ENCODE assay signal across 8 cellular contexts in the genomic region with DNA sequence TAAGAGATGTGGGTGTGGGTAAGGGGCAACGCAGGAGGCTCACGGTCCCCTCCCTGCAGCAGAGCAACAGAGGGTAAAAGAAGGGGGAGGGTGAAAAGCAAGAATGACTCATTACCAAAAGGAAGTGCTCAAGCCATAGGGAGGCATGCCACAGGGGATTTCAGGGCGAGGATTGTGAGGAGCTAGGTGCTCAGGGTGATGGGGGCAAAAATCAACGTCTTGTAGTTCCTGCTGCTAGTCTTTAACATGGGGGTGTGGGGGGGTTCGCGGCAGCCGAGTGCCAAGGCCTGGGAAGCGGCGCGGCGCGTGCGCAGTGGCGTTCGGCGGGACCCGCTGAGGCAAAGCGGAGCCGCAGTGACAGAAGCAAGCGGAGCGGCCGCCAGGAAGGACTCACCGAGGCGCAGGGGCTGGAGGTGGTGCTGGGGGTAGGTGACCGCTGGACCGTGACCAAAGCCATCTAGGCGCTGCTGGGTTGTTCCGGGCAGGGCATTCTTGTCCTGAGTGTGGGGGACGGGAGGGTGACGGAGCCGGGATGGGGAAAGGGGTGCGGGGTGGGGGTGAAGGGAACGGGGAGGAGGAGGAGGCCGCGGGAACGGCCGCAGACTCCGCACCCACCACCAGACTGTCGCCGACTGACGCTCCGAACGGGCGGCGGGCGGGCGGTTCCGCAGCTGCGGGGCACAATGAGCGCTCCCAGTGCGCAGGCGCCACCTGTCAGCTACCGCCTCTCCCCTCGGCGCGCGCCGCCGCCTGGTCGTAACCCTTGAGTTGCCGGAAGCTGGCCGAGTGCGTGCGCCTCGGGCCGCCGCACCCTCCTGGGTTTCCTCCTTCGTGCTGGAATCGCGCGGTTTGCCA. TPM values are rescaled to one million over a fixed set of nuclear protein-coding genes. Genes with fewer than 3 reads are reported as not detected.
DNase-seq lines count a peak whose midpoint lies in the region; ATAC-seq, FAIRE-seq and TF ChIP-seq lines count a peak whose summit lies in the region.

A gene with protein sequence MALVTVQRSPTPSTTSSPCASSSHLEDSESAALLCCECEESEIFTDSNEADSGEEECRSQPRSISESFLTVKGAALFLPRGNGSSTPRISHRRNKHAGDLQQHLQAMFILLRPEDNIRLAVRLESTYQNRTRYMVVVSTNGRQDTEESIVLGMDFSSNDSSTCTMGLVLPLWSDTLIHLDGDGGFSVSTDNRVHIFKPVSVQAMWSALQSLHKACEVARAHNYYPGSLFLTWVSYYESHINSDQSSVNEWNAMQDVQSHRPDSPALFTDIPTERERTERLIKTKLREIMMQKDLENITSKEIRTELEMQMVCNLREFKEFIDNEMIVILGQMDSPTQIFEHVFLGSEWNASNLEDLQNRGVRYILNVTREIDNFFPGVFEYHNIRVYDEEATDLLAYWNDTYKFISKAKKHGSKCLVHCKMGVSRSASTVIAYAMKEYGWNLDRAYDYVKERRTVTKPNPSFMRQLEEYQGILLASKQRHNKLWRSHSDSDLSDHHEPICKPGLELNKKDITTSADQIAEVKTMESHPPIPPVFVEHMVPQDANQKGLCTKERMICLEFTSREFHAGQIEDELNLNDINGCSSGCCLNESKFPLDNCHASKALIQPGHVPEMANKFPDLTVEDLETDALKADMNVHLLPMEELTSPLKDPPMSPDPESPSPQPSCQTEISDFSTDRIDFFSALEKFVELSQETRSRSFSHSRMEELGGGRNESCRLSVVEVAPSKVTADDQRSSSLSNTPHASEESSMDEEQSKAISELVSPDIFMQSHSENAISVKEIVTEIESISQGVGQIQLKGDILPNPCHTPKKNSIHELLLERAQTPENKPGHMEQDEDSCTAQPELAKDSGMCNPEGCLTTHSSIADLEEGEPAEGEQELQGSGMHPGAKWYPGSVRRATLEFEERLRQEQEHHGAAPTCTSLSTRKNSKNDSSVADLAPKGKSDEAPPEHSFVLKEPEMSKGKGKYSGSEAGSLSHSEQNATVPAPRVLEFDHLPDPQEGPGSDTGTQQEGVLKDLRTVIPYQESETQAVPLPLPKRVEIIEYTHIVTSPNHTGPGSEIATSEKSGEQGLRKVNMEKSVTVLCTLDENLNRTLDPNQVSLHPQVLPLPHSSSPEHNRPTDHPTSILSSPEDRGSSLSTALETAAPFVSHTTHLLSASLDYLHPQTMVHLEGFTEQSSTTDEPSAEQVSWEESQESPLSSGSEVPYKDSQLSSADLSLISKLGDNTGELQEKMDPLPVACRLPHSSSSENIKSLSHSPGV (N-terminal part only) (minus strand): TSS at position 685 of the 855 bp plus-strand sequence. CDS start 228 bp downstream, at position 457.

- H3K4me3 ChIP-seq in AG04449 (ENCODE audit: low read depth, low read length): peak within 1 kb of the TSS; percentile 97
- peak within 1 kb of the TSS; percentile 89 to 97 for H3K4me3 ChIP-seq in kidney (ENCODE audit: low read length in 2 of 2)

- peak within 1 kb of the TSS; percentile 68 to 74 for H3K9ac ChIP-seq in kidney (ENCODE audit: low read length in 2 of 2)

- POLR2A ChIA-PET in AG04449 (lab: Yijun Ruan, JAX): interaction anchor here (1.0 to 1.1 kb wide), 3 partner anchors 121 to 290 kb away, joined by 3 to 4 read pairs (median 4); no protein-coding TSS in a partner anchor

- H3K9me3 ChIP-seq in kidney (ENCODE audit: control insufficient read depth in 1 of 2, low read length in 2 of 2): no peaks in the 10 kb centered on the region

- in situ Hi-C loops in GM18951 (cut with MboI; ENCODE audit: low sequenced_read_pairs, unreplicated experiment): loop anchor here (5.0 to 10.0 kb wide), 2 partner anchors 127 to 295 kb away; no protein-coding TSS in a partner anchor

- intact Hi-C loops in kidney (cut with DNase I): loop anchor here (5.0 kb wide), 1 partner anchor 122 kb away; no protein-coding TSS in a partner anchor

- peak; percentile 56 for ATAC-seq in HG03196 (IDR thresholded peaks at IDR 0.05; ENCODE audit: unreplicated experiment)
- ATAC-seq in activated CD4-positive, CD25-positive, alpha-beta regulatory T cell treated with anti-CD3 and anti-CD28 coated beads, Interleukin-2, amount 50 U/mL, for 24 hours: peak; percentile 74 to 79

- TF ChIP-seq POLR2A in GM18951 (IDR thresholded peaks at IDR 0.05; ENCODE audit: extremely low read depth, insufficient read depth, insufficient read length): peak; percentile 78

- H3K4me1 ChIP-seq in kidney (ENCODE audit: control insufficient read depth in 1 of 2, insufficient read depth in 1 of 2, low read depth in 1 of 2, low read length in 2 of 2): peaks cover 6 to 12% of the 10 kb centered on the region in 2 donors

- TF ChIP-seq CTCF in AG04449 (IDR thresholded peaks at IDR 0.05; ENCODE audit: insufficient read depth, low read length, missing control alignments): peak; percentile 29
- no peak for TF ChIP-seq CTCF in kidney (IDR thresholded peaks at IDR 0.05; ENCODE audit: borderline replicate concordance, extremely low read depth, insufficient read depth)

- FAIRE-seq in kidney (lab: Jason Lieb, UNC): no peak

- peak within 1 kb of the TSS; percentile 68 to 92 for H3K27ac ChIP-seq in kidney (ENCODE audit: low read depth in 2 of 2, low read length in 2 of 2)

- H3K36me3 ChIP-seq in kidney (ENCODE audit: control insufficient read depth in 1 of 2, insufficient read depth in 2 of 2, low read length in 2 of 2): no peaks in the 10 kb centered on the region

- CTCF ChIA-PET in AG04449 (lab: Yijun Ruan, JAX): interaction anchor here (0.8 to 11.8 kb wide), 31 partner anchors 10 to 356 kb away, joined by 3 to 470 read pairs (median 9); a partner anchor contains a TSS

- no peak for DNase-seq in AG04449 (ENCODE audit: low read depth, low spot score)
- peak; percentile 78 for DNase-seq in NCI-H446 treated with DMSO at 0.1 percent for 48 hours (lab: John Stamatoyannopoulos, UW)
- DNase-seq in central memory CD4-positive, alpha-beta T cell: peak; percentile 84
- DNase-seq in kidney: peak; percentile 95
- peak; percentile 94 for DNase-seq in stimulated activated CD4-positive, alpha-beta T cell treated with anti-CD3 and anti-CD28 coated beads, Interleukin-15, amount 100 ng/mL, for 24 hours

RNA-seq across cellular contexts. Expression of the gene that starts here (rescaled TPM):
- total RNA-seq in kidney: 62.5 TPM
- 19.7 TPM for polyA plus RNA-seq in kidney (ENCODE audit: insufficient read depth, low read depth, low replicate concordance)
